1 cellular context compared by ENCODE assay signal in the genomic region with DNA sequence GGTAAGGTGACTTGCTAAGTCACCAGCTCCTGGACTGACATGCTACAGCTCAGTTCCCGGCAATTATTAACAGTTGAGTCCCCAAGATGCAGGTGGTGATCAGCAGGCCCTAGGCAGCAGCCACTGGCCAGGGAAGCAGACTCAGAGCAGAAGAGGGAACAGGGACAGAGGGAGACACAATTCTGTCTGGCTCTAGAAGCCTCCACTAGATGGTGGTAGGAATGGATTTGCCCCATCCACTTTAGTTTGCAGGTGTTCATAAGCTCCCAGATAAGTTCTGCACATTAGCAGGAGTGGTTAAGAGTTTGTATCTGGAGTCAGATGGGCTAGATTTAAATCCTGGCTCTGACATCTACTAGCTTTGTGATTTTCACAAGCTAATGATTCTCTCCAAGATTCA.
TF ChIP-seq lines count a peak whose summit lies in the region.

No MANE protein-coding gene starts in this region.

TF ChIP-seq in HCT116, 20 proteins besides CTCF, POLR2A, EP300 and RAD21 (continued from another document):
- TF ChIP-seq, protein P1, sequence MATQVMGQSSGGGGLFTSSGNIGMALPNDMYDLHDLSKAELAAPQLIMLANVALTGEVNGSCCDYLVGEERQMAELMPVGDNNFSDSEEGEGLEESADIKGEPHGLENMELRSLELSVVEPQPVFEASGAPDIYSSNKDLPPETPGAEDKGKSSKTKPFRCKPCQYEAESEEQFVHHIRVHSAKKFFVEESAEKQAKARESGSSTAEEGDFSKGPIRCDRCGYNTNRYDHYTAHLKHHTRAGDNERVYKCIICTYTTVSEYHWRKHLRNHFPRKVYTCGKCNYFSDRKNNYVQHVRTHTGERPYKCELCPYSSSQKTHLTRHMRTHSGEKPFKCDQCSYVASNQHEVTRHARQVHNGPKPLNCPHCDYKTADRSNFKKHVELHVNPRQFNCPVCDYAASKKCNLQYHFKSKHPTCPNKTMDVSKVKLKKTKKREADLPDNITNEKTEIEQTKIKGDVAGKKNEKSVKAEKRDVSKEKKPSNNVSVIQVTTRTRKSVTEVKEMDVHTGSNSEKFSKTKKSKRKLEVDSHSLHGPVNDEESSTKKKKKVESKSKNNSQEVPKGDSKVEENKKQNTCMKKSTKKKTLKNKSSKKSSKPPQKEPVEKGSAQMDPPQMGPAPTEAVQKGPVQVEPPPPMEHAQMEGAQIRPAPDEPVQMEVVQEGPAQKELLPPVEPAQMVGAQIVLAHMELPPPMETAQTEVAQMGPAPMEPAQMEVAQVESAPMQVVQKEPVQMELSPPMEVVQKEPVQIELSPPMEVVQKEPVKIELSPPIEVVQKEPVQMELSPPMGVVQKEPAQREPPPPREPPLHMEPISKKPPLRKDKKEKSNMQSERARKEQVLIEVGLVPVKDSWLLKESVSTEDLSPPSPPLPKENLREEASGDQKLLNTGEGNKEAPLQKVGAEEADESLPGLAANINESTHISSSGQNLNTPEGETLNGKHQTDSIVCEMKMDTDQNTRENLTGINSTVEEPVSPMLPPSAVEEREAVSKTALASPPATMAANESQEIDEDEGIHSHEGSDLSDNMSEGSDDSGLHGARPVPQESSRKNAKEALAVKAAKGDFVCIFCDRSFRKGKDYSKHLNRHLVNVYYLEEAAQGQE (IDR thresholded peaks at IDR 0.05; ENCODE audit: low read depth), result no peak
- TF ChIP-seq TCF7L2 (IDR thresholded peaks at IDR 0.05; ENCODE audit: borderline replicate concordance, extremely low read depth, insufficient read depth, insufficient read length) (no peak), CEBPB (IDR thresholded peaks at IDR 0.05; ENCODE audit: low read depth) (no peak), ZNF274 (IDR thresholded peaks at IDR 0.05; ENCODE audit: low read depth, low read length) (no peak), FOSL1 (IDR thresholded peaks at IDR 0.05; ENCODE audit: low read depth) (no peak)
